Comparison of ENCODE assay signal across 11 cellular contexts in genomic region chr12:124396544-124397398, GRCh38.
DNase-seq lines count a peak whose midpoint lies in the region; ATAC-seq and TF ChIP-seq lines count a peak whose summit lies in the region.
"Had no signal": no experiment of that assay in that cellular context is flagged by ENCODE, and none has a peak within 500 bp of the region (broad histone marks: within the 10 kb centered on the region; RNA-seq: fewer than 3 reads in every experiment).

No MANE protein-coding gene starts in this region.

- no peaks in the 10 kb centered on the region for H3K9me3 ChIP-seq in RWPE2 (ENCODE audit: severe bottlenecking)
- no peaks in the 10 kb centered on the region for H3K9me3 ChIP-seq in left ventricle myocardium inferior (replicated peaks)
- H3K9me3 ChIP-seq in stomach: no peaks in the 10 kb centered on the region
- H3K9me3 ChIP-seq in osteoblast (ENCODE audit: low read depth, low read length): no peaks in the 10 kb centered on the region

- H2AFZ ChIP-seq in osteoblast (ENCODE audit: low read length): no peak overlapping the region

- no peaks in the 10 kb centered on the region for H3K79me2 ChIP-seq in osteoblast (ENCODE audit: insufficient read depth, low read length)

- peaks cover 72% of the 10 kb centered on the region for H3K36me3 ChIP-seq in RWPE2 (ENCODE audit: low read depth)
- peaks cover 53% of the 10 kb centered on the region for H3K36me3 ChIP-seq in left ventricle myocardium inferior
- H3K36me3 ChIP-seq in stomach: peaks cover 37 to 85% (median 61%) of the 10 kb centered on the region in 4 donors
- peaks cover 41% of the 10 kb centered on the region for H3K36me3 ChIP-seq in osteoblast (ENCODE audit: insufficient read depth, low read length)

- no peak overlapping the region for H3K4me2 ChIP-seq in osteoblast (ENCODE audit: insufficient read depth, low read length)

- H3K27me3 ChIP-seq in RWPE2 (ENCODE audit: insufficient read depth, poor library complexity, severe bottlenecking) (no peaks in the 10 kb centered on the region), left ventricle myocardium inferior (ENCODE audit: low read depth) (no peaks in the 10 kb centered on the region), stomach (no peaks in the 10 kb centered on the region), osteoblast (ENCODE audit: insufficient read depth, low read length) (no peaks in the 10 kb centered on the region)

- no peak for TF ChIP-seq POLR2A in stomach (IDR thresholded peaks at IDR 0.05)

- ATAC-seq in RWPE2 (ENCODE audit: low read depth): no peak
- ATAC-seq in HG02973 (IDR thresholded peaks at IDR 0.05; ENCODE audit: unreplicated experiment): no peak
- ATAC-seq: activated CD8-positive, alpha-beta T cell treated with anti-CD3 and anti-CD28 coated beads, Interleukin-2, amount 10 ng/mL, durations not matched to agents 7 days and 5 days; left lobe of liver had no signal

- DNase-seq in NCI-H1436 (lab: John Stamatoyannopoulos, UW): peak; percentile 67
- no peak for DNase-seq in NCI-H1436 treated with DMSO at 0.1 percent for 48 hours (lab: John Stamatoyannopoulos, UW)
- no peak for DNase-seq in RWPE2 (ENCODE audit: low spot score)
- DNase-seq in left ventricle myocardium inferior: peak; percentile 79
- peak; percentile 96 for DNase-seq in stomach
- DNase-seq in osteoblast (ENCODE audit: insufficient read length, low spot score, missing footprints): no peak
- no peak for DNase-seq in activated CD8-positive, alpha-beta memory T cell treated with anti-CD3 and anti-CD28 coated beads, Interleukin-2, amount 50 U/mL, for 4 hours
- DNase-seq: activated CD8-positive, alpha-beta T cell treated with anti-CD3 and anti-CD28 coated beads, Interleukin-2, amount 10 ng/mL, durations not matched to agents 7 days and 5 days; activated naive CD4-positive, alpha-beta T cell treated with Interleukin-2 at 50 U/mL for 16 hours had no signal

- H3K4me3 ChIP-seq in RWPE2 (ENCODE audit: severe bottlenecking) (no peak overlapping the region), left ventricle myocardium inferior (no peak overlapping the region), stomach (no peak overlapping the region), osteoblast (ENCODE audit: insufficient read depth, low read length) (no peak overlapping the region)

- WGBS in stomach, 5 donors: 33 to 56% (median 37%) methylated on average over 7 to 35 of the region's 35 CpGs

- TF ChIP-seq CTCF in RWPE2 (IDR thresholded peaks at IDR 0.05; ENCODE audit: poor library complexity, severe bottlenecking) (no peak), left ventricle myocardium inferior (IDR thresholded peaks at IDR 0.05; ENCODE audit: borderline replicate concordance) (no peak), stomach (IDR thresholded peaks at IDR 0.05) (no peak), osteoblast (IDR thresholded peaks at IDR 0.05; ENCODE audit: extremely low read depth, low read depth, low read length) (no peak)

- intact Hi-C loops in left ventricle myocardium inferior (cut with micrococcal nuclease) (no loop called here), stomach (cut with DNase I; ENCODE audit: low total_unique reads) (no loop called here)

- H3K4me1 ChIP-seq in RWPE2 (ENCODE audit: insufficient read depth, poor library complexity, severe bottlenecking): peaks cover 31% of the 10 kb centered on the region
- peaks cover 88% of the 10 kb centered on the region for H3K4me1 ChIP-seq in left ventricle myocardium inferior
- H3K4me1 ChIP-seq in stomach: peaks cover 79 to 93% (median 80%) of the 10 kb centered on the region in 4 donors
- H3K4me1 ChIP-seq in osteoblast (ENCODE audit: insufficient read depth, low read length): peaks cover 22% of the 10 kb centered on the region

- H3K27ac ChIP-seq in RWPE2 (ENCODE audit: poor library complexity, severe bottlenecking): peak overlapping the region; percentile 99
- peak overlapping the region; percentile 98 for H3K27ac ChIP-seq in left ventricle myocardium inferior (replicated peaks)
- peak overlapping the region; percentile 87 to 95 (median 90) for H3K27ac ChIP-seq in stomach
- H3K27ac ChIP-seq in osteoblast (ENCODE audit: low read depth, low read length): no peak overlapping the region

- H4K20me1 ChIP-seq in osteoblast (ENCODE audit: insufficient read depth, low read length): peaks cover 43% of the 10 kb centered on the region

- TF ChIP-seq EP300 in stomach (IDR thresholded peaks at IDR 0.05): peak; percentile 20

Comparison
In these comparisons a context has a peak if more than half of its experiments do, and no peak if none do; other contexts are left out.
1. DNase-seq: peak in NCI-H1436 (single experiment), left ventricle myocardium inferior (single experiment) and stomach (single experiment); none in NCI-H1436 treated with DMSO at 0.1 percent for 48 hours (single experiment), RWPE2 (single experiment), osteoblast (single experiment) and activated CD8-positive, alpha-beta memory T cell treated with anti-CD3 and anti-CD28 coated beads, Interleukin-2, amount 50 U/mL, for 4 hours (single experiment).